In genomic region chr5:7813007-7813406, GRCh38 we compare ENCODE assay signal across 19 cellular contexts. TPM values are rescaled to one million over a fixed set of nuclear protein-coding genes. Genes with fewer than 3 reads are reported as not detected.
DNase-seq lines count a peak whose midpoint lies in the region; ATAC-seq and TF ChIP-seq lines count a peak whose summit lies in the region.
"Had no signal": no experiment of that assay in that cellular context is flagged by ENCODE, and none has a peak within 500 bp of the region (broad histone marks: within the 10 kb centered on the region; RNA-seq: fewer than 3 reads in every experiment).

No MANE protein-coding gene starts in this region.

- 20% methylated on average over 2 of the region's 2 CpGs for WGBS in prostate gland

- ATAC-seq in T-helper 17 cell (no peak), GM18868 (IDR thresholded peaks at IDR 0.05; ENCODE audit: unreplicated experiment) (no peak)
- ATAC-seq: CD8-positive, alpha-beta T cell; GM23338; HCT116 had no signal

- peaks cover 4% of the 10 kb centered on the region for H3K36me3 Mint-ChIP-seq in T-helper 17 cell (ENCODE audit: low read depth)
- H3K36me3 Mint-ChIP-seq: CD4-positive, CD25-positive, alpha-beta regulatory T cell; CD8-positive, alpha-beta T cell had no signal

- no peak for TF ChIP-seq POLR2A in prostate gland (IDR thresholded peaks at IDR 0.05)

- H3K4me3 ChIP-seq in prostate gland: no peak overlapping the region
- H3K4me3 ChIP-seq: BLaER1, GM23338 had no signal

- intact Hi-C loops in prostate gland (cut with DNase I): loop anchor here (10.0 kb wide), 2 partner anchors 548 to 738 kb away; no protein-coding TSS in a partner anchor

- no peak for TF ChIP-seq CTCF in prostate gland (IDR thresholded peaks at IDR 0.05)

- no peak for DNase-seq in T-helper 17 cell
- DNase-seq in islet precursor cell: peak; percentile 1
- DNase-seq in prostate gland (ENCODE audit: low spot score): no peak
- DNase-seq in SKM-1 (lab: John Stamatoyannopoulos, UW; ENCODE audit: unreplicated experiment): no peak
- no peak for DNase-seq in nucleus accumbens (lab: John Stamatoyannopoulos, UW)
- DNase-seq: Caco-2; CD4-positive, CD25-positive, alpha-beta regulatory T cell; CD8-positive, alpha-beta T cell; DMS153; DND-41; H9 had no signal

- peak overlapping the region; percentile 68 to 77 for H3K27ac ChIP-seq in prostate gland
- H3K27ac ChIP-seq: 22Rv1, BLaER1, C4-2B had no signal

- peak overlapping the region; percentile 52 for H3K4me3 Mint-ChIP-seq in T-helper 17 cell
- H3K4me3 Mint-ChIP-seq: B cell; CD8-positive, alpha-beta T cell; GM23338; H9 had no signal

- peaks cover 72% of the 10 kb centered on the region for H3K27me3 Mint-ChIP-seq in T-helper 17 cell

- H3K9me3 ChIP-seq in T-helper 17 cell (ENCODE audit: control insufficient read depth, low read length, poor library complexity, severe bottlenecking) (no peaks in the 10 kb centered on the region), prostate gland (no peaks in the 10 kb centered on the region)
- H3K9me3 ChIP-seq: BLaER1, Caco-2 had no signal

- H3K4me1 Mint-ChIP-seq in T-helper 17 cell: peaks cover 4% of the 10 kb centered on the region
- H3K4me1 Mint-ChIP-seq: B cell had no signal

- no peaks in the 10 kb centered on the region for H3K36me3 ChIP-seq in prostate gland
- H3K36me3 ChIP-seq: BLaER1 had no signal

- H3K27me3 ChIP-seq in prostate gland (replicated peaks; ENCODE audit: insufficient read depth): no peaks in the 10 kb centered on the region
- H3K27me3 ChIP-seq: BLaER1 had no signal

- no peaks in the 10 kb centered on the region for H3K4me1 ChIP-seq in prostate gland (replicated peaks)
- H3K4me1 ChIP-seq: Caco-2 had no signal

- no peak overlapping the region for H3K27ac Mint-ChIP-seq in T-helper 17 cell
- H3K27ac Mint-ChIP-seq: B cell; CD4-positive, CD25-positive, alpha-beta regulatory T cell; CD8-positive, alpha-beta T cell; GM23338 had no signal

RNA-seq across cellular contexts. Expression of gene CFAP90, which starts 37.9 kb away (rescaled TPM):
- total RNA-seq in T-helper 17 cell (not detected), prostate gland (1 to 10 TPM in 1 of 2 donors, under 1 TPM in 1; 0.87 to 1.1 TPM)
- total RNA-seq: B cell; CD4-positive, CD25-positive, alpha-beta regulatory T cell; CD8-positive, alpha-beta T cell; H4 had no signal

RNA-seq across cellular contexts. Expression of gene FASTKD3, which starts 55.8 kb away (rescaled TPM):
- total RNA-seq in T-helper 17 cell (1 to 10 TPM; 4.9 to 5.5 TPM), prostate gland (10 to 100 TPM in 1 of 2 donors, 1 to 10 TPM in 1; 9.7 to 10.7 TPM)

RNA-seq across cellular contexts. Expression of gene MTRR, which starts 55.9 kb away (rescaled TPM):
- 100 to 1,000 TPM; 101 to 106 TPM for total RNA-seq in T-helper 17 cell
- 10 to 100 TPM; 34.5 to 64.6 TPM for total RNA-seq in prostate gland
